8 cellular contexts compared by ENCODE assay signal in genomic region chr14:29580763-29581162, GRCh38.
"Had no signal": no experiment of that assay in that cellular context is flagged by ENCODE, and none has a peak within 500 bp of the region (broad histone marks: within the 10 kb centered on the region; RNA-seq: fewer than 3 reads in every experiment).

No MANE protein-coding gene starts in this region.

- H3K4me3 Mint-ChIP-seq: HFFc6 had no signal

- H3K27ac ChIP-seq: GM23248, HL-60 had no signal

- ATAC-seq: HCT116 had no signal

- H3K9me3 Mint-ChIP-seq: HFFc6 had no signal

- H3K4me1 ChIP-seq: HAP-1 had no signal

- H3K27ac Mint-ChIP-seq: HFFc6 had no signal

- H3K36me3 ChIP-seq: HAP-1 had no signal

- H3K9ac ChIP-seq: GM23248 had no signal

- H3K4me3 ChIP-seq: GM23248, HAP-1 had no signal

- DNase-seq: GM23248, GOT3, H7, HFFc6, IMR-90 had no signal

- H3K9me3 ChIP-seq: HAP-1 had no signal
